In genomic region chr4:81786770-81787169, GRCh38 we compare ENCODE assay signal across 16 cellular contexts.
"Had no signal": no experiment of that assay in that cellular context is flagged by ENCODE, and none has a peak within 500 bp of the region (broad histone marks: within the 10 kb centered on the region; RNA-seq: fewer than 3 reads in every experiment).

No MANE protein-coding gene starts in this region.

- H3K4me3 ChIP-seq: heart left ventricle, lower lobe of right lung, pancreas, transverse colon had no signal

- H3K27ac ChIP-seq: foreskin keratinocyte, heart left ventricle, lower lobe of right lung, pancreas, transverse colon had no signal

- H3K4me1 ChIP-seq: foreskin keratinocyte had no signal

- H3K4me3 Mint-ChIP-seq: activated CD4-positive, alpha-beta memory T cell treated with anti-CD3 and anti-CD28 coated beads, Interleukin-2, amount 10 ng/mL, durations not matched to agents 7 days and 5 days; activated CD4-positive, alpha-beta T cell treated with anti-CD3 and anti-CD28 coated beads for 36 hours; activated naive CD8-positive, alpha-beta T cell; activated T-cell treated with anti-CD3 and anti-CD28 coated beads, Interleukin-2, amount 50 U/mL, for 4 hours; effector memory CD8-positive, alpha-beta T cell; mesothelial cell of epicardium; T-helper 17 cell had no signal

- H3K36me3 Mint-ChIP-seq: activated naive CD8-positive, alpha-beta T cell; mesothelial cell of epicardium had no signal

- H3K27me3 ChIP-seq: foreskin keratinocyte, heart left ventricle, pancreas, transverse colon had no signal

- H3K27me3 Mint-ChIP-seq: activated CD4-positive, alpha-beta memory T cell treated with anti-CD3 and anti-CD28 coated beads, Interleukin-2, amount 10 ng/mL, durations not matched to agents 7 days and 5 days; activated naive CD8-positive, alpha-beta T cell; effector memory CD8-positive, alpha-beta T cell; T-helper 17 cell had no signal

- H3K36me3 ChIP-seq: heart left ventricle, lower lobe of right lung, pancreas, transverse colon had no signal

- H3K9me3 Mint-ChIP-seq: activated CD4-positive, alpha-beta memory T cell treated with anti-CD3 and anti-CD28 coated beads, Interleukin-2, amount 10 ng/mL, durations not matched to agents 7 days and 5 days; activated T-cell treated with anti-CD3 and anti-CD28 coated beads, Interleukin-2, amount 50 U/mL, for 4 hours; effector memory CD8-positive, alpha-beta T cell; mesothelial cell of epicardium had no signal

- ATAC-seq: activated T-cell treated with anti-CD3 and anti-CD28 coated beads, Interleukin-2, amount 50 U/mL, for 4 hours; effector memory CD8-positive, alpha-beta T cell; foreskin keratinocyte; lower lobe of right lung; T-helper 17 cell had no signal

- H3K27ac Mint-ChIP-seq: activated CD4-positive, alpha-beta memory T cell treated with anti-CD3 and anti-CD28 coated beads, Interleukin-2, amount 10 ng/mL, durations not matched to agents 7 days and 5 days; activated CD4-positive, alpha-beta T cell treated with anti-CD3 and anti-CD28 coated beads for 36 hours; activated naive CD8-positive, alpha-beta T cell; effector memory CD8-positive, alpha-beta T cell; T-helper 17 cell had no signal

- H3K9me3 ChIP-seq: heart left ventricle, lower lobe of right lung, pancreas, transverse colon had no signal

- DNase-seq: activated CD4-positive, alpha-beta memory T cell treated with anti-CD3 and anti-CD28 coated beads, Interleukin-2, amount 10 ng/mL, durations not matched to agents 7 days and 5 days; activated CD4-positive, alpha-beta T cell treated with anti-CD3 and anti-CD28 coated beads for 36 hours; activated gamma-delta T cell treated with Interleukin-2 at 50 U/mL for 16 hours; activated T-cell treated with anti-CD3 and anti-CD28 coated beads, Interleukin-2, amount 50 U/mL, for 4 hours; dermis blood vessel endothelial cell; effector memory CD8-positive, alpha-beta T cell; foreskin keratinocyte; lower lobe of right lung; pancreas; stimulated activated CD4-positive, alpha-beta T cell treated with anti-CD3 and anti-CD28 coated beads, Interleukin-4, amount 100 ng/mL, for 24 hours; stimulated activated naive CD4-positive, alpha-beta T cell; T-helper 17 cell had no signal
